In the genomic region with DNA sequence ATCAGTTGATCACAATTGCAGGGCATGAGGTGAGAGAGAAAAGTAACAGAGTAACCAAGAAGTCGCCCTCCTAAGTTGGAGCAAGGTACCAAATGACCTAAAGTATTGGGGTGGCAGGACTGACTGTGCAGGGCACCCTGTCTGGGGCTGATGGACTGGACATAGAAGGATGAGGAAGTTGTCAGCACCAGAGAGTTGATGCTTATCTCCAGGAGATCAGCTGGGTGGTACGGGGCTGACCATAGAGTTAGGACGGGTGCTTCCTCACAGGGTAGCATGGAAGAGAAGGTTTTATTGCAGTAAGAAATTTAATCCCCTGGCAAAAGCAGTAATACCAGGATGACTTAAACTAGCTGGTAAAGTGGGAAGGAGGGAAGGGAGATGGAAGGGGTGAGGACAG, we compare ENCODE assay signal across 15 cellular contexts.
"Had no signal": no experiment of that assay in that cellular context is flagged by ENCODE, and none has a peak within 500 bp of the region (broad histone marks: within the 10 kb centered on the region; RNA-seq: fewer than 3 reads in every experiment).

No MANE protein-coding gene starts in this region.

- H3K9me3 Mint-ChIP-seq: activated CD4-positive, alpha-beta T cell treated with anti-CD3 and anti-CD28 coated beads, Interleukin-2, amount 10 ng/mL, durations not matched to agents 7 days and 5 days; activated T-helper 17 cell treated with anti-CD3 and anti-CD28 coated beads, Interleukin-2, amount 50 U/mL, for 72 hours; mesothelial cell of epicardium; stimulated activated effector memory CD8-positive, alpha-beta T cell treated with anti-CD3 and anti-CD28 coated beads, Interleukin-12 subunit alpha, Interleukin-12 subunit beta, amount 100 ng/mL, for 72 hours had no signal

- H3K4me1 Mint-ChIP-seq: activated CD4-positive, alpha-beta T cell treated with anti-CD3 and anti-CD28 coated beads, Interleukin-2, amount 10 ng/mL, durations not matched to agents 7 days and 5 days; activated T-helper 17 cell treated with anti-CD3 and anti-CD28 coated beads, Interleukin-2, amount 50 U/mL, for 72 hours had no signal

- H3K36me3 Mint-ChIP-seq: mesothelial cell of epicardium; stimulated activated effector memory CD8-positive, alpha-beta T cell treated with anti-CD3 and anti-CD28 coated beads, Interleukin-12 subunit alpha, Interleukin-12 subunit beta, amount 100 ng/mL, for 72 hours had no signal

- ATAC-seq: activated T-helper 17 cell treated with anti-CD3 and anti-CD28 coated beads, Interleukin-2, amount 50 U/mL, for 72 hours; heart left ventricle; left colon; stimulated activated effector memory CD8-positive, alpha-beta T cell treated with anti-CD3 and anti-CD28 coated beads, Interleukin-12 subunit alpha, Interleukin-12 subunit beta, amount 100 ng/mL, for 72 hours; T-helper 17 cell had no signal

- H3K36me3 ChIP-seq: ascending aorta, cardiac muscle cell, gastrocnemius medialis, heart left ventricle, lower lobe of right lung, tibial artery had no signal

- H3K27ac Mint-ChIP-seq: activated CD4-positive, alpha-beta T cell treated with anti-CD3 and anti-CD28 coated beads, Interleukin-2, amount 10 ng/mL, durations not matched to agents 7 days and 5 days; activated T-helper 17 cell treated with anti-CD3 and anti-CD28 coated beads, Interleukin-2, amount 50 U/mL, for 72 hours; mesothelial cell of epicardium; stimulated activated effector memory CD8-positive, alpha-beta T cell treated with anti-CD3 and anti-CD28 coated beads, Interleukin-12 subunit alpha, Interleukin-12 subunit beta, amount 100 ng/mL, for 72 hours; T-helper 17 cell had no signal

- H3K4me3 ChIP-seq: ascending aorta, cardiac muscle cell, gastrocnemius medialis, heart left ventricle, lower lobe of right lung, tibial artery had no signal

- DNase-seq: activated CD4-positive, alpha-beta T cell treated with anti-CD3 and anti-CD28 coated beads, Interleukin-2, amount 10 ng/mL, durations not matched to agents 7 days and 5 days; activated CD8-positive, alpha-beta memory T cell treated with anti-CD3 and anti-CD28 coated beads, Interleukin-2, amount 50 U/mL, for 48 hours; activated naive CD4-positive, alpha-beta T cell treated with Interleukin-2 at 50 U/mL for 16 hours; erythroblast; gastrocnemius medialis; heart left ventricle; left colon; lower lobe of right lung; T-helper 17 cell; tibial artery had no signal

- H3K4me3 Mint-ChIP-seq: activated CD4-positive, alpha-beta T cell treated with anti-CD3 and anti-CD28 coated beads, Interleukin-2, amount 10 ng/mL, durations not matched to agents 7 days and 5 days; activated T-helper 17 cell treated with anti-CD3 and anti-CD28 coated beads, Interleukin-2, amount 50 U/mL, for 72 hours; mesothelial cell of epicardium; stimulated activated effector memory CD8-positive, alpha-beta T cell treated with anti-CD3 and anti-CD28 coated beads, Interleukin-12 subunit alpha, Interleukin-12 subunit beta, amount 100 ng/mL, for 72 hours; T-helper 17 cell had no signal

- H3K27me3 ChIP-seq: ascending aorta, cardiac muscle cell, heart left ventricle, tibial artery had no signal
